8 cellular contexts compared by ENCODE assay signal in the genomic region with DNA sequence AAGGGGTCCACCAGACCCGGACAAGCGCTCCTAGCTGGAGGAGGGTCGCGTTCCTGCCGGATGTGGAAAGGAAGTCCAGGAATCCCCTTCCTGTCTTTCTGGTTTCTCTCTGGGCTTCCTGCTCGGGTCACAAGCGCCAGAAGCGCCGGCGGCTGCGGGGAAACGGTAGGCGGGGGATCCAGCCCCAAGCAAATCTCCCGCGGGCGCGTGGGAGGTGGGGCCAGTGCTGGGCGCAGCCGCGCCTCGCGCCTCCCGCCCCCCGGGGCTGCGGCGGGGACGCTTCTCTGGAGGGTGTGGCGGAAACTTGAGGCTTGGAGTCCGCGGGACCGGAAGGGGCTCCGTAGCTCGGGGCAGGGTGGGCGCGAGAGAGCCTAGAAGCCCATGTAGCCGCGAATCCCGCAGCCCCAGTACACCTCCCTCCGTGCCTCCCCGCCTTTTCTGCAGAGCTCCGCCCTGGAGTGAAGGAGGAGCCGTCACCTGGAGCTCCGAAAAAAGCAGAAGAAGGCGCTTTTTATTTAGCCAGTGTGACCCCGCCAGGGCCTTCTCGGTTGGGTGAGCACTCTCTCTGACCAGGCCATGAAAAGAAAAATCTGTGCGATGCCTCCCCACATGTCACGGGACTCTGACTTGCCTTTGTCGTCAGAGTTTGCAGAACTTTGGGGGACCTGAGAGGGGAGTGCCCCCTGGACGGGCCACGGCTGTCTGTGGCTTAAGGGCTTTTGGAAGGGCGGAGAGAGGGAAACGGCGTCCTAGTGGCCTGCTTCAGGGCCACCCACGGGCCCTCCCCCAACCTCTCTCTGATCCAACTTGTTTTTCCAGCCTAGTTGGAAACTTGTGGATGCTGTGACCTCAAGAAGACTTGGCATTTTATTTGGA. TPM values are rescaled to one million over a fixed set of nuclear protein-coding genes. Genes with fewer than 3 reads are reported as not detected.
A peak's percentile ranks its signal among the peaks of the same experiment; 100 is the strongest.
DNase-seq lines count a peak whose midpoint lies in the region; ATAC-seq and TF ChIP-seq lines count a peak whose summit lies in the region.

No MANE protein-coding gene starts in this region.

- H3K36me3 ChIP-seq in CD4-positive, alpha-beta memory T cell (ENCODE audit: insufficient read depth, low read length): no peaks in the 10 kb centered on the region

- peak overlapping the region; percentile 83 for H3K27ac ChIP-seq in CD4-positive, alpha-beta memory T cell (ENCODE audit: low read depth, low read length)

- CTCF ChIA-PET in CD4-positive, alpha-beta memory T cell (lab: Charles Lee; ENCODE audit: partially characterized antibody): interaction anchor here (0.9 to 3.5 kb wide), 19 partner anchors 8 to 318 kb away, joined by 3 to 25 read pairs (median 5); a partner anchor contains a TSS
- CTCF ChIA-PET in activated CD8-positive, alpha-beta memory T cell treated with anti-CD3 and anti-CD28 coated beads, Interleukin-2, amount 10 ng/mL, durations not matched to agents 7 days and 5 days (lab: Charles Lee): interaction anchor here (0.6 to 3.8 kb wide), 19 partner anchors 10 to 317 kb away, joined by 3 to 33 read pairs (median 4); a partner anchor contains a TSS

- DNase-seq in CD4-positive, alpha-beta memory T cell: peak; percentile 94 to 96 (median 94)
- DNase-seq in NOMO-1 (lab: John Stamatoyannopoulos, UW; ENCODE audit: unreplicated experiment in 2 of 2): peak; percentile 96 to 97
- DNase-seq in activated CD8-positive, alpha-beta memory T cell treated with anti-CD3 and anti-CD28 coated beads, Interleukin-2, amount 10 ng/mL, durations not matched to agents 7 days and 5 days: peak; percentile 97
- DNase-seq in endothelial cell (ENCODE audit: low spot score): peak; percentile 76
- DNase-seq in midbrain (lab: John Stamatoyannopoulos, UW): peak; percentile 70
- DNase-seq in stimulated activated CD8-positive, alpha-beta memory T cell treated with anti-CD3 and anti-CD28 coated beads, Interleukin-2, amount 100 ng/mL, for 1 hour (ENCODE audit: low read depth in 2 of 2): peak; percentile 74 to 80

- POLR2A ChIA-PET in CD4-positive, alpha-beta memory T cell (lab: Charles Lee; ENCODE audit: partially characterized antibody): interaction anchor here (0.6 to 25.7 kb wide), 35 partner anchors 12 to 624 kb away, joined by 3 to 881 read pairs (median 6); a partner anchor contains a TSS

- no peak for TF ChIP-seq CTCF in endothelial cell (IDR thresholded peaks at IDR 0.05; ENCODE audit: unreplicated experiment)

- peaks cover 39 to 66% (median 50%) of the 10 kb centered on the region in 4 donors for H3K4me1 Mint-ChIP-seq in CD4-positive, alpha-beta memory T cell
- H3K4me1 Mint-ChIP-seq in activated CD8-positive, alpha-beta memory T cell treated with anti-CD3 and anti-CD28 coated beads, Interleukin-2, amount 10 ng/mL, durations not matched to agents 7 days and 5 days: peaks cover 59% of the 10 kb centered on the region
- peaks cover 50% of the 10 kb centered on the region for H3K4me1 Mint-ChIP-seq in endothelial cell (ENCODE audit: unreplicated experiment)

- peaks cover 0 to 3% of the 10 kb centered on the region in 2 donors for H3K9me3 ChIP-seq in CD4-positive, alpha-beta memory T cell (ENCODE audit: control insufficient read depth in 1 of 2, low read length in 2 of 2)

- peak; percentile 73 for ATAC-seq in GM19395 (IDR thresholded peaks at IDR 0.05; ENCODE audit: unreplicated experiment)
- peak; percentile 77 for ATAC-seq in HG03521 (IDR thresholded peaks at IDR 0.05; ENCODE audit: unreplicated experiment)
- ATAC-seq in activated CD8-positive, alpha-beta memory T cell treated with anti-CD3 and anti-CD28 coated beads, Interleukin-2, amount 10 ng/mL, durations not matched to agents 7 days and 5 days: peak; percentile 77

- H3K27ac Mint-ChIP-seq in CD4-positive, alpha-beta memory T cell: peak overlapping the region; percentile 85 to 99 (median 97)
- peak overlapping the region; percentile 94 for H3K27ac Mint-ChIP-seq in activated CD8-positive, alpha-beta memory T cell treated with anti-CD3 and anti-CD28 coated beads, Interleukin-2, amount 10 ng/mL, durations not matched to agents 7 days and 5 days
- peak overlapping the region; percentile 98 for H3K27ac Mint-ChIP-seq in endothelial cell (ENCODE audit: unreplicated experiment)

- H3K27me3 Mint-ChIP-seq in CD4-positive, alpha-beta memory T cell: no peaks in the 10 kb centered on the region
- H3K27me3 Mint-ChIP-seq in activated CD8-positive, alpha-beta memory T cell treated with anti-CD3 and anti-CD28 coated beads, Interleukin-2, amount 10 ng/mL, durations not matched to agents 7 days and 5 days: peaks cover 2% of the 10 kb centered on the region
- peaks cover 7% of the 10 kb centered on the region for H3K27me3 Mint-ChIP-seq in endothelial cell (ENCODE audit: unreplicated experiment)

- intact Hi-C loops in CD4-positive, alpha-beta memory T cell (cut with micrococcal nuclease): loop anchor here (1.0 to 5.0 kb wide), 5 partner anchors 14 to 149 kb away; a partner anchor contains a TSS

- H3K36me3 Mint-ChIP-seq in CD4-positive, alpha-beta memory T cell: peaks cover 22 to 47% of the 10 kb centered on the region in 2 donors
- H3K36me3 Mint-ChIP-seq in activated CD8-positive, alpha-beta memory T cell treated with anti-CD3 and anti-CD28 coated beads, Interleukin-2, amount 10 ng/mL, durations not matched to agents 7 days and 5 days: peaks cover 60% of the 10 kb centered on the region
- H3K36me3 Mint-ChIP-seq in endothelial cell (ENCODE audit: low read depth, unreplicated experiment): peaks cover 7% of the 10 kb centered on the region

- peak overlapping the region; percentile 94 to 100 (median 99) for H3K4me3 Mint-ChIP-seq in CD4-positive, alpha-beta memory T cell
- peak overlapping the region; percentile 95 for H3K4me3 Mint-ChIP-seq in activated CD8-positive, alpha-beta memory T cell treated with anti-CD3 and anti-CD28 coated beads, Interleukin-2, amount 10 ng/mL, durations not matched to agents 7 days and 5 days
- H3K4me3 Mint-ChIP-seq in endothelial cell (ENCODE audit: unreplicated experiment): peak overlapping the region; percentile 92

- H3K4me1 ChIP-seq in CD4-positive, alpha-beta memory T cell (ENCODE audit: insufficient read depth, low read length): peaks cover 62% of the 10 kb centered on the region

- peak overlapping the region; percentile 91 to 99 for H3K4me3 ChIP-seq in CD4-positive, alpha-beta memory T cell (ENCODE audit: low read length in 2 of 2)

- H3K27me3 ChIP-seq in CD4-positive, alpha-beta memory T cell (ENCODE audit: insufficient read depth, low read length): no peaks in the 10 kb centered on the region

- peaks cover 4 to 19% (median 8%) of the 10 kb centered on the region in 8 donors for H3K9me3 Mint-ChIP-seq in CD4-positive, alpha-beta memory T cell
- peaks cover 5% of the 10 kb centered on the region for H3K9me3 Mint-ChIP-seq in activated CD8-positive, alpha-beta memory T cell treated with anti-CD3 and anti-CD28 coated beads, Interleukin-2, amount 10 ng/mL, durations not matched to agents 7 days and 5 days (ENCODE audit: low read depth)
- no peaks in the 10 kb centered on the region for H3K9me3 Mint-ChIP-seq in endothelial cell (ENCODE audit: unreplicated experiment)

RNA-seq across cellular contexts. Expression of a gene that starts 21.4 kb away (rescaled TPM):
- total RNA-seq in CD4-positive, alpha-beta memory T cell: 100 to 1,000 TPM; 294 to 297 TPM
- 100 to 1,000 TPM; 241 to 288 TPM for polyA plus RNA-seq in CD4-positive, alpha-beta memory T cell
- 100 to 1,000 TPM; 355 to 385 TPM for total RNA-seq in activated CD8-positive, alpha-beta memory T cell treated with anti-CD3 and anti-CD28 coated beads, Interleukin-2, amount 10 ng/mL, durations not matched to agents 7 days and 5 days
- 18.9 TPM for total RNA-seq in endothelial cell (ENCODE audit: unreplicated experiment)

RNA-seq across cellular contexts. Expression of a gene that starts 40.3 kb away (rescaled TPM):
- total RNA-seq in CD4-positive, alpha-beta memory T cell: 10 to 100 TPM; 62.2 to 63.2 TPM
- 100 to 1,000 TPM; 133 to 196 TPM for polyA plus RNA-seq in CD4-positive, alpha-beta memory T cell
- total RNA-seq in activated CD8-positive, alpha-beta memory T cell treated with anti-CD3 and anti-CD28 coated beads, Interleukin-2, amount 10 ng/mL, durations not matched to agents 7 days and 5 days: 10 to 100 TPM; 13.0 to 30.2 TPM
- total RNA-seq in endothelial cell (ENCODE audit: unreplicated experiment): not detected

Comparison
In these comparisons a context has a peak if more than half of its experiments do, and no peak if none do; other contexts are left out.
1. Peak in every context shown above with its lines: DNase-seq, ATAC-seq, H3K4me3 ChIP-seq and H3K27ac ChIP-seq.
2. RNA of a gene that starts 21.4 kb away (total RNA-seq): 355 to 385 TPM in activated CD8-positive, alpha-beta memory T cell treated with anti-CD3 and anti-CD28 coated beads, Interleukin-2, amount 10 ng/mL, durations not matched to agents 7 days and 5 days and 294 to 297 TPM in CD4-positive, alpha-beta memory T cell; 18.9 TPM in endothelial cell (single experiment); every median in the first group is over 10 times any median in the second.
3. RNA of a gene that starts 40.3 kb away (total RNA-seq): 62.2 to 63.2 TPM in CD4-positive, alpha-beta memory T cell and 13.0 to 30.2 TPM in activated CD8-positive, alpha-beta memory T cell treated with anti-CD3 and anti-CD28 coated beads, Interleukin-2, amount 10 ng/mL, durations not matched to agents 7 days and 5 days; not detected in endothelial cell (single experiment); every median in the first group is over 10 times any median in the second.